11 cellular contexts compared by ENCODE assay signal in genomic region chr2:36277146-36277808, GRCh38.
DNase-seq lines count a peak whose midpoint lies in the region; ATAC-seq, FAIRE-seq and TF ChIP-seq lines count a peak whose summit lies in the region.
"Had no signal": no experiment of that assay in that cellular context is flagged by ENCODE, and none has a peak within 500 bp of the region (broad histone marks: within the 10 kb centered on the region; RNA-seq: fewer than 3 reads in every experiment).

No MANE protein-coding gene starts in this region.

- 40% methylated on average over 3 of the region's 3 CpGs for WGBS in A549 (ENCODE audit: missing lambda C conversion rate)
- 46 to 64% methylated on average over 3 of the region's 3 CpGs for WGBS in esophagus, 2 donors
- 49% methylated on average over 3 of the region's 3 CpGs for WGBS in suprapubic skin

- H3K9me3 ChIP-seq in A549 (no peaks in the 10 kb centered on the region), PC-9 (ENCODE audit: insufficient read depth, low read depth) (peaks cover 30% of the 10 kb centered on the region), esophagus (ENCODE audit: control insufficient read depth in 2 of 2, insufficient read depth in 1 of 2, low read depth in 1 of 2, low read length in 1 of 2) (no peaks in the 10 kb centered on the region), suprapubic skin (no peaks in the 10 kb centered on the region)
- H3K9me3 ChIP-seq: HAP-1, right atrium auricular region, upper lobe of right lung had no signal

- no peaks in the 10 kb centered on the region for H3K79me2 ChIP-seq in PC-9 (ENCODE audit: low read depth)

- no peaks in the 10 kb centered on the region for H3F3A ChIP-seq in PC-9 (ENCODE audit: insufficient read depth, low read depth)

- ATAC-seq in A549 = peak; percentile 88 to 95
- ATAC-seq in GM21390 (IDR thresholded peaks at IDR 0.05; ENCODE audit: unreplicated experiment) = peak; percentile 46
- ATAC-seq in GM19023 (IDR thresholded peaks at IDR 0.05; ENCODE audit: unreplicated experiment) = no peak
- ATAC-seq: upper lobe of right lung had no signal

- H3K9me2 ChIP-seq in PC-9 (ENCODE audit: insufficient read depth) = no peaks in the 10 kb centered on the region

- H3K4me1 ChIP-seq in A549 (no peaks in the 10 kb centered on the region), PC-9 (replicated peaks; ENCODE audit: insufficient read depth) (no peaks in the 10 kb centered on the region; the same call in 1 of the 2 replicates), esophagus (ENCODE audit: control insufficient read depth in 2 of 2, insufficient read depth in 2 of 2, low read length in 1 of 2) (no peaks in the 10 kb centered on the region), suprapubic skin (no peaks in the 10 kb centered on the region)
- H3K4me1 ChIP-seq: HAP-1, right atrium auricular region, upper lobe of right lung had no signal

- TF ChIP-seq POLR2A in A549 (IDR thresholded peaks at IDR 0.05; ENCODE audit: low read length) = no peak
- no peak for TF ChIP-seq POLR2A in suprapubic skin (IDR thresholded peaks at IDR 0.05)

- no TSS peak for BruUV-seq in PC-9 (replicated peaks; lab: Mats Ljungman, UMichigan)

- H3K36me3 ChIP-seq in PC-9 (ENCODE audit: low read depth) (no peaks in the 10 kb centered on the region), esophagus (ENCODE audit: control insufficient read depth in 2 of 2, insufficient read depth in 2 of 2, low read length in 1 of 2) (no peaks in the 10 kb centered on the region), suprapubic skin (no peaks in the 10 kb centered on the region)
- H3K36me3 ChIP-seq: HAP-1, right atrium auricular region, upper lobe of right lung had no signal

- TF ChIP-seq EP300 in A549 (IDR thresholded peaks at IDR 0.05) = no peak
- no peak for TF ChIP-seq EP300 in suprapubic skin (IDR thresholded peaks at IDR 0.05)

- H2AFZ ChIP-seq in PC-9 = no peak overlapping the region

- H3K4me2 ChIP-seq in A549 (no peak overlapping the region), PC-9 (no peak overlapping the region)

- DNase-seq in A549 (ENCODE audit: low read depth in 1 of 2, low spot score in 1 of 2) (peak in 1 of 2 experiments; percentile 63), PC-9 (peak; percentile 23 to 88), occipital lobe (lab: John Stamatoyannopoulos, UW) (no peak), suprapubic skin (ENCODE audit: low spot score in 2 of 2) (no peak), GM10248 (ENCODE audit: extremely low spot score) (no peak)
- DNase-seq: upper lobe of right lung had no signal

- no peak for TF ChIP-seq RAD21 in A549 (conservative IDR thresholded peaks at IDR 0.05 in 1 of 2, IDR thresholded peaks at IDR 0.05 in 1 of 2)

- FAIRE-seq in A549 (lab: Jason Lieb, UNC) = peak; percentile 23

- POLR2A ChIA-PET in A549 (lab: Yijun Ruan, JAX) (no interaction called here), PC-9 (lab: Charles Lee; ENCODE audit: unreplicated experiment) (no interaction called here), GM10248 (lab: Yijun Ruan, JAX) (no interaction called here)

- CTCF ChIA-PET in A549 (lab: Yijun Ruan, JAX) = interaction anchor here (1.1 to 1.7 kb wide), 3 partner anchors 13 to 508 kb away, joined by 3 to 5 read pairs (median 4); no protein-coding TSS in a partner anchor
- CTCF ChIA-PET in PC-9 (lab: Charles Lee) = interaction anchor here (0.7 kb wide), 1 partner anchor 686 kb away, joined by 3 read pairs; no protein-coding TSS in a partner anchor
- CTCF ChIA-PET in GM10248 (lab: Yijun Ruan, JAX) = interaction anchor here (0.9 to 1.6 kb wide), 2 partner anchors 13 to 21 kb away, joined by 3 to 5 read pairs; no protein-coding TSS in a partner anchor

- no peak for TF ChIP-seq CTCF in A549 (IDR thresholded peaks at IDR 0.05)
- no peak for TF ChIP-seq CTCF in PC-9 (conservative IDR thresholded peaks at IDR 0.05)
- no peak for TF ChIP-seq CTCF in suprapubic skin (IDR thresholded peaks at IDR 0.05)
- TF ChIP-seq CTCF in GM10248 (IDR thresholded peaks at IDR 0.05; ENCODE audit: control extremely low read depth, extremely low read depth, low read depth, missing control alignments) = no peak

- no peak overlapping the region for H3K27ac ChIP-seq in A549
- no peak overlapping the region for H3K27ac ChIP-seq in PC-9
- H3K27ac ChIP-seq in esophagus (ENCODE audit: low read depth in 2 of 2, low read length in 1 of 2) = peak overlapping the region; percentile 47 to 71
- H3K27ac ChIP-seq in suprapubic skin = no peak overlapping the region
- H3K27ac ChIP-seq: right atrium auricular region, upper lobe of right lung had no signal

- no peaks in the 10 kb centered on the region for H3K27me3 ChIP-seq in PC-9 (ENCODE audit: insufficient read depth, low read depth)
- no peaks in the 10 kb centered on the region for H3K27me3 ChIP-seq in esophagus (ENCODE audit: control insufficient read depth in 1 of 2, insufficient read depth in 2 of 2, low read length in 2 of 2)
- no peaks in the 10 kb centered on the region for H3K27me3 ChIP-seq in suprapubic skin
- H3K27me3 ChIP-seq: right atrium auricular region, upper lobe of right lung had no signal

- no peaks in the 10 kb centered on the region for H4K20me1 ChIP-seq in PC-9 (ENCODE audit: insufficient read depth)

- H3K4me3 ChIP-seq in A549 = no peak overlapping the region
- H3K4me3 ChIP-seq in PC-9 = no peak overlapping the region
- H3K4me3 ChIP-seq in esophagus (ENCODE audit: low read depth in 1 of 2, low read length in 2 of 2) = no peak overlapping the region
- no peak overlapping the region for H3K4me3 ChIP-seq in suprapubic skin
- H3K4me3 ChIP-seq: HAP-1, right atrium auricular region, upper lobe of right lung had no signal

- intact Hi-C loops in PC-9 (cut with micrococcal nuclease; ENCODE audit: unreplicated experiment) = no loop called here

TF ChIP-seq in A549, 52 proteins besides CTCF, POLR2A, EP300 and RAD21:
- TF ChIP-seq JUNB (IDR thresholded peaks at IDR 0.05) (no peak), GATA3 (IDR thresholded peaks at IDR 0.05; ENCODE audit: borderline replicate concordance) (no peak), SREBF2 (IDR thresholded peaks at IDR 0.05) (no peak)

Comparison
In these comparisons a context has a peak if more than half of its experiments do, and no peak if none do; other contexts are left out.
1. DNase-seq: peak in PC-9 (2 of 2); none in occipital lobe (single experiment), suprapubic skin (0 of 2) and GM10248 (single experiment).
2. H3K27ac ChIP-seq: peak in esophagus (2 of 2); none in A549 (0 of 2), PC-9 (single experiment) and suprapubic skin (single experiment).